In genomic region chr21:33966324-33966949, GRCh38 we compare ENCODE assay signal across 30 cellular contexts. TPM values are rescaled to one million over a fixed set of nuclear protein-coding genes. Genes with fewer than 3 reads are reported as not detected.
A peak's percentile ranks its signal among the peaks of the same experiment; 100 is the strongest.
DNase-seq lines count a peak whose midpoint lies in the region; ATAC-seq and TF ChIP-seq lines count a peak whose summit lies in the region.
"Had no signal": no experiment of that assay in that cellular context is flagged by ENCODE, and none has a peak within 500 bp of the region (broad histone marks: within the 10 kb centered on the region; RNA-seq: fewer than 3 reads in every experiment).

No MANE protein-coding gene starts in this region.

- no peak for TF ChIP-seq POLR2A in heart left ventricle (IDR thresholded peaks at IDR 0.05)

- H3K9me3 ChIP-seq in cardiac muscle cell (ENCODE audit: low read depth) (no peaks in the 10 kb centered on the region), heart left ventricle (no peaks in the 10 kb centered on the region), Panc1 (ENCODE audit: control insufficient read depth, insufficient read depth, low read depth, low read length) (no peaks in the 10 kb centered on the region), mesodermal cell (ENCODE audit: control insufficient read depth, low read length) (no peaks in the 10 kb centered on the region)
- H3K9me3 ChIP-seq: breast epithelium, heart right ventricle, sigmoid colon had no signal

- peaks cover 41% of the 10 kb centered on the region for H3K4me1 ChIP-seq in cardiac muscle cell (ENCODE audit: low read depth)
- H3K4me1 ChIP-seq in heart left ventricle = peaks cover 2 to 37% (median 21%) of the 10 kb centered on the region in 12 donors
- peaks cover 23% of the 10 kb centered on the region for H3K4me1 ChIP-seq in Panc1 (ENCODE audit: control insufficient read depth, insufficient read depth, low read length)
- H3K4me1 ChIP-seq in mesodermal cell (ENCODE audit: control insufficient read depth, insufficient read depth, low read length, poor library complexity, severe bottlenecking) = peaks cover 28% of the 10 kb centered on the region
- H3K4me1 ChIP-seq: sigmoid colon had no signal

- WGBS in heart left ventricle, 4 donors = 64 to 67% (median 65%) methylated on average over 4 of the region's 4 CpGs
- 89 to 93% methylated on average over 3 of the region's 4 CpGs for WGBS in mesodermal cell (ENCODE audit: insufficient coverage in 2 of 2), 2 experiments

- TF ChIP-seq CTCF in cardiac muscle cell (IDR thresholded peaks at IDR 0.05; ENCODE audit: low read depth, low read length) (no peak), heart left ventricle (IDR thresholded peaks at IDR 0.05) (no peak), Panc1 (IDR thresholded peaks at IDR 0.05) (no peak)

- POLR2A ChIA-PET in Panc1 (lab: Charles Lee) = no interaction called here

- no peak overlapping the region for H3K4me3 ChIP-seq in cardiac muscle cell
- H3K4me3 ChIP-seq in heart left ventricle = no peak overlapping the region
- no peak overlapping the region for H3K4me3 ChIP-seq in Panc1 (ENCODE audit: low read depth in 2 of 2, low read length in 2 of 2)
- H3K4me3 ChIP-seq in mesodermal cell (ENCODE audit: extremely low read depth, insufficient read depth, low read length, poor library complexity, severe bottlenecking) = no peak overlapping the region
- H3K4me3 ChIP-seq: breast epithelium, heart right ventricle, sigmoid colon had no signal

- H3K27me3 Mint-ChIP-seq in stimulated activated naive B cell treated with anti-CD40 and anti-IgM and Interleukin-4, amounts not matched to agents 10 μg/mL and 1 μg/mL and 100 μg/mL, for 72 hours = peaks cover 6% of the 10 kb centered on the region in 2 donors
- H3K27me3 Mint-ChIP-seq: CD4-positive, alpha-beta T cell; IgD-negative memory B cell; memory B cell; naive thymus-derived CD8-positive, alpha-beta T cell had no signal

- in situ Hi-C loops in Panc1 (cut with HindIII; ENCODE audit: low pct_unique_long_range_greater_than_20kb, low sequenced_read_pairs) = no loop called here

- CTCF ChIA-PET in Panc1 (lab: Charles Lee) = no interaction called here

- intact Hi-C loops in heart left ventricle (cut with DNase I) (loop anchor here in 1 of 10 donors (5.0 kb wide), 1 partner anchor 106 kb away; the partner anchor contains the start of genes MRPS6 and SLC5A3), Panc1 (cut with micrococcal nuclease; ENCODE audit: unreplicated experiment) (no loop called here)

- peak overlapping the region; percentile 85 for H3K27ac ChIP-seq in cardiac muscle cell
- peak overlapping the region in 1 of 12 donors; percentile 11 for H3K27ac ChIP-seq in heart left ventricle
- H3K27ac ChIP-seq in Panc1 (ENCODE audit: low read length) = peak overlapping the region; percentile 66; the same call in 1 of the 2 replicates
- H3K27ac ChIP-seq in mesodermal cell (ENCODE audit: low read depth, low read length, severe bottlenecking) = peak overlapping the region; percentile 68
- no peak overlapping the region for H3K27ac ChIP-seq in substantia nigra (ENCODE audit: low read depth, low read length, poor library complexity, severe bottlenecking)
- H3K27ac ChIP-seq: breast epithelium, sigmoid colon had no signal

- peaks cover 0 to 3% of the 10 kb centered on the region in 2 donors for H3K9me3 Mint-ChIP-seq in stimulated activated naive B cell treated with anti-CD40 and anti-IgM and Interleukin-4, amounts not matched to agents 10 μg/mL and 1 μg/mL and 100 μg/mL, for 72 hours
- H3K9me3 Mint-ChIP-seq: CD4-positive, alpha-beta T cell; memory B cell; naive thymus-derived CD8-positive, alpha-beta T cell had no signal

- H3K27me3 ChIP-seq in cardiac muscle cell (no peaks in the 10 kb centered on the region), heart left ventricle (no peaks in the 10 kb centered on the region), Panc1 (ENCODE audit: control insufficient read depth, insufficient read depth, low read length) (no peaks in the 10 kb centered on the region)
- H3K27me3 ChIP-seq: breast epithelium, heart right ventricle, sigmoid colon had no signal

- DNase-seq in cardiac muscle cell (ENCODE audit: low read depth in 1 of 2, low spot score in 1 of 2) (peak in 1 of 2 donors; percentile 26), heart left ventricle (no peak), Panc1 (ENCODE audit: low read depth, low spot score) (no peak), SKM-1 (lab: John Stamatoyannopoulos, UW; ENCODE audit: unreplicated experiment) (no peak), substantia nigra (lab: John Stamatoyannopoulos, UW) (no peak)
- DNase-seq in stimulated activated naive B cell treated with anti-CD40 and anti-IgM and Interleukin-4, amounts not matched to agents 10 μg/mL and 1 μg/mL and 100 μg/mL, for 72 hours = no peak
- DNase-seq in activated CD4-positive, alpha-beta T cell treated with anti-CD3 and anti-CD28 coated beads for 48 hours = no peak
- DNase-seq: activated CD8-positive, alpha-beta T cell treated with anti-CD3 and anti-CD28 coated beads, Interleukin-2, amount 10 ng/mL, durations not matched to agents 7 days and 5 days; activated naive CD4-positive, alpha-beta T cell; activated T-cell treated with anti-CD3 and anti-CD28 coated beads, Interleukin-2, amount 50 U/mL, for 1 hour; amniotic stem cell; CD4-positive, alpha-beta T cell; effector memory CD4-positive, alpha-beta T cell; erythroblast; foreskin fibroblast; heart right ventricle; naive thymus-derived CD8-positive, alpha-beta T cell; NCI-H1417 treated with DMSO at 0.1 percent for 48 hours; NCI-H2107; NCI-H526; posterior cingulate gyrus; sigmoid colon; stimulated activated CD8-positive, alpha-beta memory T cell treated with anti-CD3 and anti-CD28 coated beads, Interleukin-4, amount 100 ng/mL, for 48 hours; T-helper 9 cell; trophoblast cell had no signal

- H3K27ac Mint-ChIP-seq in stimulated activated naive B cell treated with anti-CD40 and anti-IgM and Interleukin-4, amounts not matched to agents 10 μg/mL and 1 μg/mL and 100 μg/mL, for 72 hours = peak overlapping the region; percentile 37
- H3K27ac Mint-ChIP-seq: activated CD8-positive, alpha-beta T cell treated with anti-CD3 and anti-CD28 coated beads, Interleukin-2, amount 10 ng/mL, durations not matched to agents 7 days and 5 days; CD4-positive, alpha-beta T cell; IgD-negative memory B cell; memory B cell had no signal

- ATAC-seq in heart left ventricle (no peak), Panc1 (no peak)
- ATAC-seq in stimulated activated naive B cell treated with anti-CD40 and anti-IgM and Interleukin-4, amounts not matched to agents 10 μg/mL and 1 μg/mL and 100 μg/mL, for 72 hours (replicated peaks) = no peak
- ATAC-seq: activated CD4-positive, CD25-positive, alpha-beta regulatory T cell treated with anti-CD3 and anti-CD28 coated beads, Interleukin-2, amount 50 U/mL, for 24 hours; activated CD8-positive, alpha-beta T cell treated with anti-CD3 and anti-CD28 coated beads, Interleukin-2, amount 10 ng/mL, durations not matched to agents 7 days and 5 days; heart right ventricle; naive thymus-derived CD8-positive, alpha-beta T cell had no signal

- H3K36me3 Mint-ChIP-seq in stimulated activated naive B cell treated with anti-CD40 and anti-IgM and Interleukin-4, amounts not matched to agents 10 μg/mL and 1 μg/mL and 100 μg/mL, for 72 hours = peaks cover 2 to 3% of the 10 kb centered on the region in 2 donors
- H3K36me3 Mint-ChIP-seq: memory B cell had no signal

- BruUV-seq in Panc1 (replicated peaks; lab: Mats Ljungman, UMichigan) = no TSS peak

- H3K36me3 ChIP-seq in cardiac muscle cell (no peaks in the 10 kb centered on the region), heart left ventricle (no peaks in the 10 kb centered on the region), Panc1 (ENCODE audit: control insufficient read depth, insufficient read depth, low read length) (no peaks in the 10 kb centered on the region; the same call in 1 of the 2 replicates), mesodermal cell (ENCODE audit: control insufficient read depth, insufficient read depth, low read length) (no peaks in the 10 kb centered on the region)
- H3K36me3 ChIP-seq: breast epithelium, heart right ventricle, sigmoid colon had no signal

- H3K4me3 Mint-ChIP-seq in stimulated activated naive B cell treated with anti-CD40 and anti-IgM and Interleukin-4, amounts not matched to agents 10 μg/mL and 1 μg/mL and 100 μg/mL, for 72 hours = no peak overlapping the region
- H3K4me3 Mint-ChIP-seq: activated CD8-positive, alpha-beta T cell treated with anti-CD3 and anti-CD28 coated beads, Interleukin-2, amount 10 ng/mL, durations not matched to agents 7 days and 5 days; CD4-positive, alpha-beta T cell; IgD-negative memory B cell; memory B cell; naive thymus-derived CD8-positive, alpha-beta T cell had no signal

- peaks cover 0 to 9% of the 10 kb centered on the region in 2 donors for H3K4me1 Mint-ChIP-seq in stimulated activated naive B cell treated with anti-CD40 and anti-IgM and Interleukin-4, amounts not matched to agents 10 μg/mL and 1 μg/mL and 100 μg/mL, for 72 hours

RNA-seq across cellular contexts. Expression of gene ATP5PO, which starts 50.8 kb away (rescaled TPM):
- 251 and 646 TPM in 2 replicates for total RNA-seq in cardiac muscle cell
- 808 and 1,053 TPM in 2 replicates for polyA plus RNA-seq in cardiac muscle cell
- total RNA-seq in heart left ventricle = 1,000 to 10,000 TPM in 1 of 9 donors, 100 to 1,000 TPM in 8; 472 to 1,228 (median 735) TPM
- polyA plus RNA-seq in heart left ventricle = 1,000 to 10,000 TPM in 1 of 2 donors, 100 to 1,000 TPM in 1; 745 to 2,204 TPM
- total RNA-seq in Panc1 (2021; ENCODE audit: unreplicated experiment) = 190 TPM
- polyA plus RNA-seq in Panc1 (2012; ENCODE audit: insufficient read length) = 219 TPM
- 317 TPM for polyA plus RNA-seq in mesodermal cell (2013, experiment 1 of 2)
- polyA plus RNA-seq in mesodermal cell (2013, experiment 2 of 2) = 293 TPM
